8 cellular contexts compared by ENCODE assay signal in the genomic region with DNA sequence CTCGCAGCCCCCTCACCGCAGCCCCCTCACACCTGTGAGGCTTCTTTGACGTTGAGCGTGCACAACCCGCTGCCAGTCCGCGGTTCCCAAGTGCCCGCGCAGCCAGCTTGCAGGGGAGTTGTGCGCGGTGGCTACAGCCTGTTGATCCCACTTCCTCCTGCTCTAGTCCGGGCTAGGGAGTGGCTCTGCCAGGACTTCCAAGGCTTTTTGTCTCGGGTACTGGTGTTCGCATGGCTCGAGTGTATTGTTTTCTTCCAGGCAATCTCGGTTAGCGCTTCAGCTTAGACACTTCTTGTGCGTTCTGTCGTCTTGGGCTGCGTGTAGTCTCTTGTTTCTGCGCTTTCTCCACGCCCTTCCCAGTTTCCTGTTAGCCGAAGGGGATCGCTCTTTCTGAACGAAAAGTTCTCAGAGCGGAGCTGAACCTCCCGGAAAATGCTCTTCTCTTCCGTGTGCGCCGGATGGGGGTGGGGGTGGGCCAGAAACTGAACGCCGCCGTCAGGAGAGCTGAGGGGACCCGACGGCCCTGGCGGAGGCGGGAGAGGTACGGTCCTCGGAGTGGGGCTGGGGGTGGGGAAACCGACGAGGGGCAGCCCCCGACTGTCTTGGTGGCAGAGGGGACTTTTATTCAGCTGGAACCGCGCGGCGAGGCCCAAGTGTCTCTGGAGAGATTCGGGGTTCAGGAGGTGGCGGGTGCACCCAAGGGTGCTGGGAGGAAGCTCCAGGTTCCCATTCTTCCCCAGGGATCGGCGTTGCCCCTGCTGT. TPM values are rescaled to one million over a fixed set of nuclear protein-coding genes. Genes with fewer than 3 reads are reported as not detected.
DNase-seq lines count a peak whose midpoint lies in the region; ATAC-seq and TF ChIP-seq lines count a peak whose summit lies in the region.

No MANE protein-coding gene starts in this region.

- intact Hi-C loops in PC-9 (cut with micrococcal nuclease; ENCODE audit: unreplicated experiment) (loop anchor here (1.0 to 10.0 kb wide), 4 partner anchors 60 to 383 kb away; no protein-coding TSS in a partner anchor), left ventricle myocardium inferior (cut with micrococcal nuclease) (no loop called here)

- H3K27me3 ChIP-seq in BE2C: no peaks in the 10 kb centered on the region
- no peaks in the 10 kb centered on the region for H3K27me3 ChIP-seq in PC-9 (ENCODE audit: insufficient read depth, low read depth)
- no peaks in the 10 kb centered on the region for H3K27me3 ChIP-seq in adipocyte (replicated peaks; ENCODE audit: control insufficient read depth, insufficient read depth, low read length)
- H3K27me3 ChIP-seq in left ventricle myocardium inferior (ENCODE audit: low read depth): no peaks in the 10 kb centered on the region

- TF ChIP-seq CTCF in BE2C (IDR thresholded peaks at IDR 0.05; ENCODE audit: low read depth, low read length) (no peak), PC-9 (conservative IDR thresholded peaks at IDR 0.05) (no peak), left ventricle myocardium inferior (IDR thresholded peaks at IDR 0.05; ENCODE audit: borderline replicate concordance) (no peak)

- H3K4me1 ChIP-seq in BE2C (no peaks in the 10 kb centered on the region), PC-9 (replicated peaks; ENCODE audit: insufficient read depth) (peaks cover 11% of the 10 kb centered on the region), adipocyte (ENCODE audit: control insufficient read depth, insufficient read depth, low read length) (peaks cover 10% of the 10 kb centered on the region), left ventricle myocardium inferior (peaks cover 38% of the 10 kb centered on the region)

- DNase-seq in BE2C (peak; percentile 56), PC-9 (peak in 1 of 2 experiments; percentile 34), adipocyte (ENCODE audit: low read depth) (peak; percentile 80), left ventricle myocardium inferior (peak; percentile 29), pons (ENCODE audit: low spot score) (peak; percentile 11), GOT3 (lab: John Stamatoyannopoulos, UW) (no peak)

- POLR2A ChIA-PET in PC-9 (lab: Charles Lee; ENCODE audit: unreplicated experiment): interaction anchor here (0.7 kb wide), 1 partner anchor 395 kb away, joined by 8 read pairs; no protein-coding TSS in a partner anchor

- H3K4me2 ChIP-seq in PC-9: peak overlapping the region; percentile 81

- H3K4me3 ChIP-seq in BE2C (ENCODE audit: low read depth, low read length) (peak overlapping the region; percentile 73), PC-9 (peak overlapping the region; percentile 81), adipocyte (ENCODE audit: low read length) (peak overlapping the region; percentile 84), left ventricle myocardium inferior (peak overlapping the region; percentile 91)

- ATAC-seq in GM18909 (IDR thresholded peaks at IDR 0.05; ENCODE audit: poor library complexity, unreplicated experiment): peak; percentile 32
- ATAC-seq in HG03354 (IDR thresholded peaks at IDR 0.05; ENCODE audit: poor library complexity, severe bottlenecking, unreplicated experiment): peak; percentile 33

- H2AFZ ChIP-seq in PC-9: peak overlapping the region; percentile 89

- H3K27ac ChIP-seq in PC-9 (peak overlapping the region; percentile 48), left ventricle myocardium inferior (replicated peaks) (peak overlapping the region; percentile 93)

- H3K79me2 ChIP-seq in PC-9 (ENCODE audit: low read depth): peaks cover under 1% of the 10 kb centered on the region

- no peaks in the 10 kb centered on the region for H3K9me2 ChIP-seq in PC-9 (ENCODE audit: insufficient read depth)

- H3K9me3 ChIP-seq in BE2C: no peaks in the 10 kb centered on the region
- no peaks in the 10 kb centered on the region for H3K9me3 ChIP-seq in PC-9 (ENCODE audit: insufficient read depth, low read depth)
- H3K9me3 ChIP-seq in adipocyte (ENCODE audit: control insufficient read depth, low read length): no peaks in the 10 kb centered on the region
- H3K9me3 ChIP-seq in left ventricle myocardium inferior (replicated peaks): no peaks in the 10 kb centered on the region

- CTCF ChIA-PET in PC-9 (lab: Charles Lee): no interaction called here

- H3K9ac ChIP-seq in adipocyte (ENCODE audit: low read length): peak overlapping the region; percentile 85

- H3K36me3 ChIP-seq in BE2C (no peaks in the 10 kb centered on the region), PC-9 (ENCODE audit: low read depth) (no peaks in the 10 kb centered on the region), adipocyte (ENCODE audit: control insufficient read depth, insufficient read depth, low read length, severe bottlenecking) (no peaks in the 10 kb centered on the region), left ventricle myocardium inferior (no peaks in the 10 kb centered on the region)

- 0 out of 2 replicates have a peak, but pooled peaks cover 6% of the 10 kb centered on the region for H3F3A ChIP-seq in PC-9 (ENCODE audit: insufficient read depth, low read depth)

- TSS peak; percentile 53 for BruUV-seq in PC-9 (replicated peaks; lab: Mats Ljungman, UMichigan)

- no peaks in the 10 kb centered on the region for H4K20me1 ChIP-seq in PC-9 (ENCODE audit: insufficient read depth)

RNA-seq across cellular contexts. Expression of a gene that starts 0.7 kb away (rescaled TPM):
- 0.56 TPM for polyA plus RNA-seq in BE2C (2012; ENCODE audit: insufficient read depth, insufficient read length, low read depth)
- total RNA-seq in PC-9 (2021) (9.3 and 10.9 TPM in 2 replicates), left ventricle myocardium inferior (4.8 TPM)
